Comparison of ENCODE assay signal across 9 cellular contexts in the genomic region with DNA sequence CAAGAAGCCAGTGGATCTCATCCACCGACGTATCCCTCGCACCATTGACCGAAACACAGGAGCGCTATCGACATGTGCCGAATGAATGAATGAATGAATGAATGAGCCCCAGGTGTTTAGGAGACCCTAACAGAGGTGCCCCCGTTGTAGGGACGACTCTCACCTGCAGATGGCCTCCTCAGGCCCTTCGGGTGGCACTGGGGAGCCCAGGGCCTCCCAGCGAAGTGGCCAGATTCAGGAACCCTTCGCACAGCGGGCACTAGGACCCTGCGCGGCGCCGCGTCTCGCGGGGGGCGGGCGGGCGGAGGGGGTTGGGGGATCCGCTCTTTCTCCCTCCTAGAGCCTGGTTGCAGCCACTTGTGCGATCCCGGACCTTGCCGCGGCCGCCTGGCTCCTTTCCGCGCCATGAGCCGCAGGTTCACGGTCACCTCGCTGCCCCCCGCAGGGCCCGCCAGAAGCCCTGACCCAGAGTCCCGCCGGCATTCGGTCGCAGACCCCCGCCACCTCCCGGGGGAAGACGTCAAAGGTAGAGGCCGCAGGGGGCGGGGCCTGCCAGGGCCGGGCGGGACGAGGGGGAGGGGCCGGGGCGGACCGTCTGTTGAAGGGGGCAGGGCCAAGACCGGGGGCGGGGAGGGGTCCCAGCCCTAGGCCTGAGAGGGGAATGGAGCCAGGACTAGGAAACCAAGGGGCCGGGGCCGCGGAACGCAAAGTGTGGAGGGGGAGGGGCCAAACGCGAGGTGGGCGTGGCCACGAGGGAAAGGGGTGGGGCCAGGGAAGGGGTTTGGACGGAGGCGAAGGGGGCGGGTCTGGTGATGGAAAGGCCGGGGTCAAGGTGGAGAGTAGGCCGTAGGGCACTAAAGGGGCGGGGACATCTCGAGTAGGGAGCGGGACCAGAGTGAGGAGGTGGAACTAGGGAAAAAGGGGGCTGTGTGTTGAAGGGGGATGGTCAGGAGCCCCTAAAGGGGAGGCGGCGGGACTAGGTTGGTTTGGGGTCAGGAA. TPM values are rescaled to one million over a fixed set of nuclear protein-coding genes. Genes with fewer than 3 reads are reported as not detected.
A peak's percentile ranks its signal among the peaks of the same experiment; 100 is the strongest.
DNase-seq lines count a peak whose midpoint lies in the region; ATAC-seq and TF ChIP-seq lines count a peak whose summit lies in the region.
"Had no signal": no experiment of that assay in that cellular context is flagged by ENCODE, and none has a peak within 500 bp of the region (broad histone marks: within the 10 kb centered on the region; RNA-seq: fewer than 3 reads in every experiment).

No MANE protein-coding gene starts in this region.

- H3K36me3 Mint-ChIP-seq in activated T-cell treated with anti-CD3 and anti-CD28 coated beads, Interleukin-2, amount 50 U/mL, for 4 hours (ENCODE audit: insufficient read depth): no peaks in the 10 kb centered on the region

- CTCF ChIA-PET in HEK293T (lab: Yijun Ruan, JAX): interaction anchor here (0.6 to 1.7 kb wide), 5 partner anchors 10 to 139 kb away, joined by 3 to 14 read pairs (median 3); no protein-coding TSS in a partner anchor

- peak overlapping the region; percentile 71 for H3K4me3 Mint-ChIP-seq in activated T-cell treated with anti-CD3 and anti-CD28 coated beads, Interleukin-2, amount 50 U/mL, for 4 hours

- ATAC-seq in activated T-cell treated with anti-CD3 and anti-CD28 coated beads, Interleukin-2, amount 50 U/mL, for 4 hours: peak; percentile 55 to 58
- ATAC-seq in GM19324 (IDR thresholded peaks at IDR 0.05; ENCODE audit: low FRiP score, unreplicated experiment): no peak

- DNase-seq in C1 segment of cervical spinal cord (lab: John Stamatoyannopoulos, UW) (peak in 9 of 14 donors; percentile 19 to 77 (median 54)), HEK293T (ENCODE audit: extremely low spot score) (peak; percentile 93), NCI-H748 treated with DMSO at 0.1 percent for 48 hours (lab: John Stamatoyannopoulos, UW) (peak; percentile 54), fibroblast of the aortic adventitia (ENCODE audit: low read depth) (no peak), posterior vena cava (ENCODE audit: low spot score) (peak; percentile 81), globus pallidus (ENCODE audit: low spot score) (no peak)
- no peak for DNase-seq in activated T-cell treated with anti-CD3 and anti-CD28 coated beads, Interleukin-2, amount 50 U/mL, for 4 hours

- peaks cover 45% of the 10 kb centered on the region for H3K27me3 Mint-ChIP-seq in activated T-cell treated with anti-CD3 and anti-CD28 coated beads, Interleukin-2, amount 50 U/mL, for 4 hours (ENCODE audit: low read depth)

- intact Hi-C loops in posterior vena cava (cut with DNase I): no loop called here

- peaks cover 20% of the 10 kb centered on the region for H3K4me1 Mint-ChIP-seq in activated T-cell treated with anti-CD3 and anti-CD28 coated beads, Interleukin-2, amount 50 U/mL, for 4 hours (ENCODE audit: low read depth)

- POLR2A ChIA-PET in HEK293T (lab: Yijun Ruan, JAX): interaction anchor here (1.7 kb wide), 1 partner anchor 67 kb away, joined by 3 read pairs; no protein-coding TSS in a partner anchor

- H3K9me3 Mint-ChIP-seq in activated T-cell treated with anti-CD3 and anti-CD28 coated beads, Interleukin-2, amount 50 U/mL, for 4 hours: no peaks in the 10 kb centered on the region

- no peak for TF ChIP-seq CTCF in fibroblast of the aortic adventitia (IDR thresholded peaks at IDR 0.05; ENCODE audit: insufficient read depth, low read length)

- peak overlapping the region; percentile 58 for H3K4me3 ChIP-seq in fibroblast of the aortic adventitia (ENCODE audit: low read depth, low read length)

TF ChIP-seq in HEK293T, 16 proteins besides CTCF, POLR2A, EP300 and RAD21:
- TF ChIP-seq, protein P1, sequence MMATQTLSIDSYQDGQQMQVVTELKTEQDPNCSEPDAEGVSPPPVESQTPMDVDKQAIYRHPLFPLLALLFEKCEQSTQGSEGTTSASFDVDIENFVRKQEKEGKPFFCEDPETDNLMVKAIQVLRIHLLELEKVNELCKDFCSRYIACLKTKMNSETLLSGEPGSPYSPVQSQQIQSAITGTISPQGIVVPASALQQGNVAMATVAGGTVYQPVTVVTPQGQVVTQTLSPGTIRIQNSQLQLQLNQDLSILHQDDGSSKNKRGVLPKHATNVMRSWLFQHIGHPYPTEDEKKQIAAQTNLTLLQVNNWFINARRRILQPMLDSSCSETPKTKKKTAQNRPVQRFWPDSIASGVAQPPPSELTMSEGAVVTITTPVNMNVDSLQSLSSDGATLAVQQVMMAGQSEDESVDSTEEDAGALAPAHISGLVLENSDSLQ (IDR thresholded peaks at IDR 0.05): peak; percentile 73
- TF ChIP-seq ELF4 (IDR thresholded peaks at IDR 0.05): no peak
- no peak for TF ChIP-seq BHLHE40 (IDR thresholded peaks at IDR 0.05; ENCODE audit: borderline replicate concordance)
- TF ChIP-seq TARDBP (IDR thresholded peaks at IDR 0.05): no peak
- no peak for TF ChIP-seq FOXA1 (IDR thresholded peaks at IDR 0.05)
- peak; percentile 90 for TF ChIP-seq SP1 (IDR thresholded peaks at IDR 0.05)
- no peak for TF ChIP-seq CTBP1 (IDR thresholded peaks at IDR 0.05; ENCODE audit: borderline replicate concordance)
- TF ChIP-seq NFRKB (IDR thresholded peaks at IDR 0.05): no peak
- no peak for TF ChIP-seq LEF1 (IDR thresholded peaks at IDR 0.05; ENCODE audit: borderline replicate concordance)
- no peak for TF ChIP-seq ZNF384 (IDR thresholded peaks at IDR 0.05)
- TF ChIP-seq FOXM1 (IDR thresholded peaks at IDR 0.05; ENCODE audit: borderline replicate concordance): no peak
- TF ChIP-seq FOXK2 (IDR thresholded peaks at IDR 0.05): no peak
- no peak; the same call in 1 of the 2 replicates for TF ChIP-seq L3MBTL2 (conservative IDR thresholded peaks at IDR 0.05)
- TF ChIP-seq HDGF (IDR thresholded peaks at IDR 0.05; ENCODE audit: borderline replicate concordance): no peak
- no peak for TF ChIP-seq SUZ12 (IDR thresholded peaks at IDR 0.05)
- TF ChIP-seq ARNT (IDR thresholded peaks at IDR 0.05): no peak
TF ChIP-seq in HEK293T: peak in this region for 2.

RNA-seq across cellular contexts. Expression of a gene that starts 7.4 kb away (rescaled TPM):
- total RNA-seq in activated T-cell treated with anti-CD3 and anti-CD28 coated beads, Interleukin-2, amount 50 U/mL, for 4 hours: not detected
- not detected in 2 replicates for total RNA-seq in fibroblast of the aortic adventitia (ENCODE audit: low replicate concordance)
- total RNA-seq in posterior vena cava: under 1 TPM in 1 of 2 donors, not detected in 1; 0.48 TPM

RNA-seq across cellular contexts. Expression of a gene that starts 13.0 kb away (rescaled TPM):
- total RNA-seq in activated T-cell treated with anti-CD3 and anti-CD28 coated beads, Interleukin-2, amount 50 U/mL, for 4 hours: under 1 TPM in 2 of 3 donors, not detected in 1; 0.08 to 0.10 TPM
- not detected in 2 replicates for total RNA-seq in fibroblast of the aortic adventitia (ENCODE audit: low replicate concordance)
- total RNA-seq in posterior vena cava: 10 to 100 TPM in 1 of 2 donors, 1 to 10 TPM in 1; 2.2 to 16.6 TPM
- total RNA-seq: pulmonary artery endothelial cell had no signal

RNA-seq across cellular contexts. Expression of a gene that starts 49.7 kb away (rescaled TPM):
- 10 to 100 TPM; 39.7 to 46.4 (median 41.6) TPM for total RNA-seq in activated T-cell treated with anti-CD3 and anti-CD28 coated beads, Interleukin-2, amount 50 U/mL, for 4 hours
- total RNA-seq in fibroblast of the aortic adventitia (ENCODE audit: low replicate concordance) (18.2 and 20.9 TPM in 2 replicates), posterior vena cava (10 to 100 TPM; 12.6 to 13.7 TPM)

Comparison
In these comparisons a context has a peak if more than half of its experiments do, and no peak if none do; other contexts are left out.
1. DNase-seq: peak in C1 segment of cervical spinal cord (9 of 14), HEK293T (single experiment), NCI-H748 treated with DMSO at 0.1 percent for 48 hours (single experiment) and posterior vena cava (single experiment); none in activated T-cell treated with anti-CD3 and anti-CD28 coated beads, Interleukin-2, amount 50 U/mL, for 4 hours (single experiment), fibroblast of the aortic adventitia (single experiment) and globus pallidus (single experiment).